8 cellular contexts compared by ENCODE assay signal in the genomic region with DNA sequence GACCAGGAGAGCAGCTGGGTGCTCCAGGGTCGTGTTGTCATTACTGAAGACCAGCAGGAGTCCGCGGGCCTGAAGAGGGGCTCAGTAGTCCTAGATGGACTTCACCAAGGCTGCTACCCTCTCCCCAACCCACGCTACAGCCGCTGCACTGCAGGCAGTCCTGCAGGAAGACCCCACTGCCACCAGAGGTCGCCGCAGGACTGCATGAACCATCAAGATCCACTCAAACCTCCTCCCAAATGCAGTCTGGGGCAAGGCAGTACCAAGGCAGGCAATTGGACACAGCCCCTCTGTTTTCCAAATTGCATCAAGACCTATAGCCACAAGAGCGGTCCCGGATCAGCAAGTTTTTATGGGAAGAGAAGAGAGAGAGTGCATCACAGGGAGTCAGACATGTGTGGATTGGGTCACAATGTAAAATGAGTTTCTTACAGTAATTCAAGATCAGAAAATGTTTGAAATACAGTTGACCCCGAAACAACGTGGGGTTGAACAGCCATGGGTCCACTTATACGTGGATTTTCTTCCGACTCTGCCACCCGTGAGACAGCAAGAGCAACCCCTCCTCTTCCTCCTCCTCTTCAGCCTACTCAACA. TPM values are rescaled to one million over a fixed set of nuclear protein-coding genes. Genes with fewer than 3 reads are reported as not detected.
A peak's percentile ranks its signal among the peaks of the same experiment; 100 is the strongest.
DNase-seq lines count a peak whose midpoint lies in the region; ATAC-seq, FAIRE-seq and TF ChIP-seq lines count a peak whose summit lies in the region.

No MANE protein-coding gene starts in this region.

- H2AFZ ChIP-seq in mammary epithelial cell (ENCODE audit: low read depth, low read length) (no peak overlapping the region), keratinocyte (ENCODE audit: control insufficient read depth, low read length) (no peak overlapping the region)

- intact Hi-C loops in mammary epithelial cell (cut with micrococcal nuclease): loop anchor here (1.0 to 10.0 kb wide), 3 partner anchors 51 to 356 kb away; partner anchors contain the start of gene DBR1

- H3K4me1 ChIP-seq in mammary epithelial cell (ENCODE audit: insufficient read depth, low read length): peaks cover 7% of the 10 kb centered on the region
- no peaks in the 10 kb centered on the region for H3K4me1 ChIP-seq in keratinocyte (ENCODE audit: control insufficient read depth, extremely low read depth, insufficient read depth, low read length)

- CTCF ChIA-PET in AG04450 (lab: Charles Lee): interaction anchor here (0.7 to 7.7 kb wide), 15 partner anchors 8 to 623 kb away, joined by 3 to 202 read pairs (median 5); partner anchors contain the start of genes ARMC8, DBR1 and DZIP1L
- CTCF ChIA-PET in mammary epithelial cell (lab: Charles Lee; ENCODE audit: low non-redundant PET): no interaction called here

- H3K27ac ChIP-seq in AG04450 (ENCODE audit: low read depth, low read length) (no peak overlapping the region), mammary epithelial cell (ENCODE audit: insufficient read depth, low read depth, low read length) (no peak overlapping the region), keratinocyte (ENCODE audit: control insufficient read depth, insufficient read depth, low read length) (no peak overlapping the region)

- in situ Hi-C loops in mammary epithelial cell (cut with MboI; ENCODE audit: low sequenced_read_pairs in 2 of 2): loop anchor here (5.0 kb wide), 1 partner anchor 49 kb away; the partner anchor contains the start of gene DZIP1L (in 2 of the 2)

- H3K4me3 ChIP-seq in AG04450 (ENCODE audit: low read depth, low read length) (no peak overlapping the region), WI38 (ENCODE audit: low read depth, low read length) (no peak overlapping the region), mammary epithelial cell (replicated peaks in 1 of 3; ENCODE audit: insufficient read depth in 1 of 3, low read depth in 2 of 3, low read length in 3 of 3) (no peak overlapping the region), keratinocyte (ENCODE audit: control insufficient read depth in 2 of 3, extremely low read depth in 1 of 3, insufficient read depth in 2 of 3, low read depth in 1 of 3, low read length in 3 of 3) (no peak overlapping the region)

- no peak overlapping the region for H3K4me2 ChIP-seq in mammary epithelial cell (ENCODE audit: insufficient read depth, low read depth, low read length)
- H3K4me2 ChIP-seq in keratinocyte (ENCODE audit: control insufficient read depth, extremely low read depth, insufficient read depth, low read depth, low read length): no peak overlapping the region

- TF ChIP-seq CTCF in AG04450 (IDR thresholded peaks at IDR 0.05; ENCODE audit: low read depth, low read length) (peak; percentile 99), WI38 (IDR thresholded peaks at IDR 0.05; ENCODE audit: low read depth, low read length) (peak; percentile 99), mammary epithelial cell (conservative IDR thresholded peaks at IDR 0.05 in 1 of 2, IDR thresholded peaks at IDR 0.05 in 1 of 2; ENCODE audit: extremely low read depth in 1 of 2, insufficient read depth in 1 of 2, low read depth in 1 of 2, low read length in 2 of 2) (peak; percentile 99 to 100), keratinocyte (optimal IDR thresholded peaks at IDR 0.05 in 1 of 3, IDR thresholded peaks at IDR 0.05 in 1 of 3, conservative IDR thresholded peaks at IDR 0.05 in 1 of 3; ENCODE audit: extremely low read depth in 1 of 3, insufficient read depth in 2 of 3, low read length in 3 of 3) (peak; percentile 97 to 100 (median 98))

- no peaks in the 10 kb centered on the region for H3K27me3 ChIP-seq in AG04450 (ENCODE audit: control insufficient read depth, insufficient read depth, low read length)
- no peaks in the 10 kb centered on the region for H3K27me3 ChIP-seq in mammary epithelial cell (ENCODE audit: insufficient read depth, low read length)
- no peaks in the 10 kb centered on the region for H3K27me3 ChIP-seq in keratinocyte (ENCODE audit: control insufficient read depth, extremely low read depth, insufficient read depth, low read length)

- FAIRE-seq in keratinocyte (lab: Jason Lieb, UNC): peak; percentile 89

- no peaks in the 10 kb centered on the region for H4K20me1 ChIP-seq in mammary epithelial cell (ENCODE audit: insufficient read depth, low read length)
- no peaks in the 10 kb centered on the region for H4K20me1 ChIP-seq in keratinocyte (ENCODE audit: control insufficient read depth, extremely low read depth, insufficient read depth, low read length)

- BruUV-seq in mammary epithelial cell (replicated peaks; lab: Mats Ljungman, UMichigan): no TSS peak

- H3K36me3 ChIP-seq in mammary epithelial cell (ENCODE audit: insufficient read depth, low read length) (peaks cover 11% of the 10 kb centered on the region), keratinocyte (ENCODE audit: control insufficient read depth in 2 of 2, extremely low read depth in 1 of 2, insufficient read depth in 2 of 2, low read length in 2 of 2) (peaks cover 0 to 1% of the 10 kb centered on the region in 2 experiments)

- ATAC-seq in GM18508 (IDR thresholded peaks at IDR 0.05; ENCODE audit: insufficient read depth, unreplicated experiment) (peak; percentile 56), HG02970 (IDR thresholded peaks at IDR 0.05; ENCODE audit: low FRiP score, unreplicated experiment) (peak; percentile 55)

- H3K79me2 ChIP-seq in mammary epithelial cell (ENCODE audit: insufficient read depth, low read length): no peaks in the 10 kb centered on the region
- H3K79me2 ChIP-seq in keratinocyte (ENCODE audit: control insufficient read depth, insufficient read depth, low read length): no peaks in the 10 kb centered on the region

- dilution Hi-C loops in mammary epithelial cell (cut with HindIII; ENCODE audit: low sequenced_read_pairs) (no loop called here), keratinocyte (cut with MboI; ENCODE audit: extremely low pct_ligation_motif_present, low sequenced_read_pairs) (no loop called here)

- no peak overlapping the region for H3K9ac ChIP-seq in mammary epithelial cell (ENCODE audit: insufficient read depth, low read length)
- no peak overlapping the region for H3K9ac ChIP-seq in keratinocyte (ENCODE audit: control insufficient read depth, extremely low read depth, insufficient read depth, low read length)

- POLR2A ChIA-PET in AG04450 (lab: Yijun Ruan, JAX): no interaction called here

- 20% methylated on average over 14 of the region's 14 CpGs for WGBS in mammary epithelial cell (ENCODE audit: low coverage, missing lambda C conversion rate)

- no peaks in the 10 kb centered on the region for H3K9me1 ChIP-seq in keratinocyte (ENCODE audit: control insufficient read depth, extremely low read depth, insufficient read depth, low read length)

- DNase-seq in AG04450 (ENCODE audit: low read depth, low spot score) (peak; percentile 68), NCI-H2081 treated with DMSO at 0.1 percent for 48 hours (lab: John Stamatoyannopoulos, UW) (peak; percentile 40), mammary epithelial cell (peak; percentile 53), keratinocyte (ENCODE audit: low read depth, low spot score) (no peak)
- DNase-seq in stimulated activated CD4-positive, alpha-beta T cell treated with anti-CD3 and anti-CD28 coated beads, Interleukin-2, amount 100 ng/mL, for 24 hours: peak; percentile 84 to 87

- H3K9me3 ChIP-seq in AG04450 (ENCODE audit: control insufficient read depth, insufficient read depth, low read length) (no peaks in the 10 kb centered on the region), mammary epithelial cell (replicated peaks; ENCODE audit: insufficient read depth, low read length) (no peaks in the 10 kb centered on the region), keratinocyte (ENCODE audit: control insufficient read depth, low read depth, low read length) (no peaks in the 10 kb centered on the region)

RNA-seq across cellular contexts. Expression of gene DZIP1L, which starts 46.7 kb away (rescaled TPM):
- 5.7 and 7.9 TPM in 2 replicates for polyA plus RNA-seq in AG04450 (2011; rRNA removed)
- 20.9 and 25.4 TPM in 2 replicates for polyA minus RNA-seq in AG04450 (2011; rRNA and poly(A)+ RNA removed)
- total RNA-seq in mammary epithelial cell: 10 to 100 TPM; 13.7 to 16.0 TPM
- 3.4 TPM for polyA plus RNA-seq in mammary epithelial cell
- not detected for polyA minus RNA-seq in mammary epithelial cell
- 1.3 to 1.9 TPM (median 1.7 TPM) in 3 replicates for polyA plus RNA-seq in keratinocyte
- 0.61 TPM for polyA plus RNA-seq in keratinocyte (2011; ENCODE audit: low read depth)
- polyA plus RNA-seq in keratinocyte (2011; cell fraction: cytosol; rRNA removed): 0.33 and 0.81 TPM in 2 replicates
- 4.2 and 4.3 TPM in 2 replicates for polyA plus RNA-seq in keratinocyte (2011; cell fraction: nucleus; rRNA removed)
- polyA plus RNA-seq in keratinocyte (2012; ENCODE audit: low replicate concordance): 0.24 and 1.5 TPM in 2 replicates
- 3.9 to 12.5 TPM (median 6.9 TPM) in 3 replicates for polyA minus RNA-seq in keratinocyte
- polyA minus RNA-seq in keratinocyte (2011; cell fraction: cytosol; rRNA and poly(A)+ RNA removed): 3.1 TPM
- 8.1 and 11.1 TPM in 2 replicates for polyA minus RNA-seq in keratinocyte (2011; cell fraction: nucleus; rRNA and poly(A)+ RNA removed)

RNA-seq across cellular contexts. Expression of gene CLDN18, which starts 58.7 kb away (rescaled TPM):
- not detected in 2 replicates for polyA plus RNA-seq in AG04450 (2011; rRNA removed)
- polyA minus RNA-seq in AG04450 (2011; rRNA and poly(A)+ RNA removed): not detected in 2 replicates
- total RNA-seq in mammary epithelial cell: not detected
- not detected for polyA plus RNA-seq in mammary epithelial cell
- not detected for polyA minus RNA-seq in mammary epithelial cell
- not detected in 3 replicates for polyA plus RNA-seq in keratinocyte
- not detected for polyA plus RNA-seq in keratinocyte (2011; ENCODE audit: low read depth)
- polyA plus RNA-seq in keratinocyte (2011; cell fraction: cytosol; rRNA removed): not detected in 2 replicates
- not detected in 2 replicates for polyA plus RNA-seq in keratinocyte (2011; cell fraction: nucleus; rRNA removed)
- polyA plus RNA-seq in keratinocyte (2012; ENCODE audit: low replicate concordance): not detected in 2 replicates
- polyA minus RNA-seq in keratinocyte: not detected in 3 replicates
- polyA minus RNA-seq in keratinocyte (2011; cell fraction: cytosol; rRNA and poly(A)+ RNA removed): not detected
- not detected in 2 replicates for polyA minus RNA-seq in keratinocyte (2011; cell fraction: nucleus; rRNA and poly(A)+ RNA removed)
